Comparison of ENCODE assay signal across 29 cellular contexts in the genomic region with DNA sequence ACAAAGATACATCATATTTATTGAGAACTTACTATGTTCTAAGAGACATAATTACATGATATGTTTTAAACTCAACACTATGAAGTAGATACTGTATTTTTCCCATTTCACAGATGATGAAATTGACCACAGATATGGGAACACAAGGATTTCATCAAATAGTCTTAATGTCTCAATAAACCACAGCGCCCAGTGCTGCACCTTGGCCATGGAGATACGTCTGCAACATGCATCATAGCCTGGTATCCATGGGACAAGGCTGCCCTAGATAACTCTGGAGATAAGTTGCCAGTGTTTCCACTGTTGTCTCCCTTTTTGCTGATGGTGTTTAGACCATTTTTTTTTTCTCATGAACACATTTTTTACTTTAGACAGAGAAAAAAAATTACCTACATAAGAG.
"Had no signal": no experiment of that assay in that cellular context is flagged by ENCODE, and none has a peak within 500 bp of the region (broad histone marks: within the 10 kb centered on the region; RNA-seq: fewer than 3 reads in every experiment).

No MANE protein-coding gene starts in this region.

- H2AFZ ChIP-seq: hepatocyte had no signal

- H3K9me3 ChIP-seq: gastroesophageal sphincter, heart left ventricle, left lung, ovary, psoas muscle, sigmoid colon, spleen, testis, tibial artery, upper lobe of right lung, vagina had no signal

- H3K4me3 ChIP-seq: dorsolateral prefrontal cortex, gastroesophageal sphincter, heart left ventricle, hepatocyte, left lung, ovary, psoas muscle, sigmoid colon, skin epidermis, spleen, testis, tibial artery, upper lobe of right lung, vagina had no signal

- DNase-seq: dorsolateral prefrontal cortex; effector CD4-positive, alpha-beta T cell; foreskin keratinocyte; heart left ventricle; left cardiac atrium; left lung; midbrain; naive thymus-derived CD8-positive, alpha-beta T cell; nephron progenitor cell; occipital lobe; ovary; posterior cingulate gyrus; psoas muscle; right cardiac atrium; sigmoid colon; spleen; stimulated activated CD4-positive, alpha-beta T cell treated with anti-CD3 and anti-CD28 coated beads, Interleukin-4, amount 100 ng/mL, for 4 hours; stimulated activated naive CD8-positive, alpha-beta T cell treated with anti-CD3 and anti-CD28 coated beads, Interleukin-15, Interleukin-2, amounts not matched to agents 100 U/mL and 50 U/mL, for 24 hours; substantia nigra; testis; tibial artery; upper lobe of right lung had no signal

- H3K4me1 ChIP-seq: left lung, psoas muscle, spleen, testis, upper lobe of right lung, vagina had no signal

- ATAC-seq: esophagus mucosa; foreskin keratinocyte; gastroesophageal sphincter; heart left ventricle; left cardiac atrium; left lung; naive thymus-derived CD8-positive, alpha-beta T cell; psoas muscle; right cardiac atrium; stimulated activated memory B cell treated with anti-CD40 and anti-IgM and Interleukin-4, amounts not matched to agents 10 μg/mL and 1 μg/mL and 100 μg/mL, for 72 hours; stimulated activated naive CD8-positive, alpha-beta T cell treated with anti-CD3 and anti-CD28 coated beads, Interleukin-15, Interleukin-2, amounts not matched to agents 100 U/mL and 50 U/mL, for 24 hours; upper lobe of right lung had no signal

- H3K4me2 ChIP-seq: hepatocyte had no signal

- H3K27me3 ChIP-seq: dorsolateral prefrontal cortex, foreskin keratinocyte, gastroesophageal sphincter, heart left ventricle, hepatocyte, left lung, ovary, sigmoid colon, spleen, testis, tibial artery, upper lobe of right lung, vagina had no signal

- H3K27ac ChIP-seq: dorsolateral prefrontal cortex, epithelial cell of prostate, foreskin keratinocyte, gastroesophageal sphincter, heart left ventricle, hepatocyte, left lung, ovary, psoas muscle, sigmoid colon, skin epidermis, spleen, testis, tibial artery, upper lobe of right lung, vagina had no signal

- H3K36me3 ChIP-seq: gastroesophageal sphincter, heart left ventricle, left lung, ovary, sigmoid colon, spleen, tibial artery, upper lobe of right lung, vagina had no signal

- H3K79me2 ChIP-seq: hepatocyte had no signal
